15 cellular contexts compared by ENCODE assay signal in genomic region chr7:142012825-142013506, GRCh38. TPM values are rescaled to one million over a fixed set of nuclear protein-coding genes. Genes with fewer than 3 reads are reported as not detected.
A peak's percentile ranks its signal among the peaks of the same experiment; 100 is the strongest.
DNase-seq lines count a peak whose midpoint lies in the region; ATAC-seq and TF ChIP-seq lines count a peak whose summit lies in the region.
"Had no signal": no experiment of that assay in that cellular context is flagged by ENCODE, and none has a peak within 500 bp of the region (broad histone marks: within the 10 kb centered on the region; RNA-seq: fewer than 3 reads in every experiment).

No MANE protein-coding gene starts in this region.

- POLR2A ChIA-PET in activated CD8-positive, alpha-beta T cell treated with anti-CD3 and anti-CD28 coated beads for 36 hours (lab: Charles Lee), result no interaction called here
- POLR2A ChIA-PET in activated CD8-positive, alpha-beta T cell treated with anti-CD3 and anti-CD28 coated beads, Interleukin-2, amount 10 ng/mL, durations not matched to agents 7 days and 5 days (lab: Charles Lee), result no interaction called here

- no peaks in the 10 kb centered on the region for H3K9me3 Mint-ChIP-seq in activated CD8-positive, alpha-beta T cell treated with anti-CD3 and anti-CD28 coated beads for 36 hours
- H3K9me3 Mint-ChIP-seq in activated CD8-positive, alpha-beta T cell treated with anti-CD3 and anti-CD28 coated beads, Interleukin-2, amount 10 ng/mL, durations not matched to agents 7 days and 5 days (ENCODE audit: insufficient read depth), result no peaks in the 10 kb centered on the region
- H3K9me3 Mint-ChIP-seq in stimulated activated naive CD8-positive, alpha-beta T cell treated with anti-CD3 and anti-CD28 coated beads, Interleukin-15, amount 100 ng/mL, for 72 hours, result no peaks in the 10 kb centered on the region
- H3K9me3 Mint-ChIP-seq: central memory CD8-positive, alpha-beta T cell had no signal

- no peak overlapping the region for H3K27ac Mint-ChIP-seq in activated CD8-positive, alpha-beta T cell treated with anti-CD3 and anti-CD28 coated beads for 36 hours
- no peak overlapping the region for H3K27ac Mint-ChIP-seq in activated CD8-positive, alpha-beta T cell treated with anti-CD3 and anti-CD28 coated beads, Interleukin-2, amount 10 ng/mL, durations not matched to agents 7 days and 5 days
- H3K27ac Mint-ChIP-seq in stimulated activated naive CD8-positive, alpha-beta T cell treated with anti-CD3 and anti-CD28 coated beads, Interleukin-15, amount 100 ng/mL, for 72 hours, result peak overlapping the region in 1 of 2 donors; percentile 64

- no peaks in the 10 kb centered on the region for H3K4me1 Mint-ChIP-seq in activated CD8-positive, alpha-beta T cell treated with anti-CD3 and anti-CD28 coated beads for 36 hours (ENCODE audit: low read depth)
- no peaks in the 10 kb centered on the region for H3K4me1 Mint-ChIP-seq in activated CD8-positive, alpha-beta T cell treated with anti-CD3 and anti-CD28 coated beads, Interleukin-2, amount 10 ng/mL, durations not matched to agents 7 days and 5 days (ENCODE audit: low read depth)
- H3K4me1 Mint-ChIP-seq in stimulated activated naive CD8-positive, alpha-beta T cell treated with anti-CD3 and anti-CD28 coated beads, Interleukin-15, amount 100 ng/mL, for 72 hours, result no peaks in the 10 kb centered on the region
- H3K4me1 Mint-ChIP-seq: central memory CD8-positive, alpha-beta T cell had no signal

- H3K4me3 Mint-ChIP-seq in activated CD8-positive, alpha-beta T cell treated with anti-CD3 and anti-CD28 coated beads for 36 hours, result no peak overlapping the region
- no peak overlapping the region for H3K4me3 Mint-ChIP-seq in activated CD8-positive, alpha-beta T cell treated with anti-CD3 and anti-CD28 coated beads, Interleukin-2, amount 10 ng/mL, durations not matched to agents 7 days and 5 days
- no peak overlapping the region for H3K4me3 Mint-ChIP-seq in stimulated activated naive CD8-positive, alpha-beta T cell treated with anti-CD3 and anti-CD28 coated beads, Interleukin-15, amount 100 ng/mL, for 72 hours
- H3K4me3 Mint-ChIP-seq: central memory CD8-positive, alpha-beta T cell had no signal

- H3K36me3 ChIP-seq in RWPE2 (ENCODE audit: low read depth) (no peaks in the 10 kb centered on the region), iPS DF 6.9 (ENCODE audit: control insufficient read depth, insufficient read depth, low read length) (no peaks in the 10 kb centered on the region)
- H3K36me3 ChIP-seq: HAP-1 had no signal

- peak; percentile 1 for DNase-seq in activated CD8-positive, alpha-beta T cell treated with anti-CD3 and anti-CD28 coated beads for 36 hours
- no peak for DNase-seq in activated CD8-positive, alpha-beta T cell treated with anti-CD3 and anti-CD28 coated beads, Interleukin-2, amount 10 ng/mL, durations not matched to agents 7 days and 5 days
- DNase-seq in RWPE2 (ENCODE audit: low spot score) (no peak), iPS DF 6.9 (ENCODE audit: low read depth, low spot score) (peak; percentile 25), NCI-H146 treated with DMSO at 0.1 percent for 48 hours (lab: John Stamatoyannopoulos, UW; ENCODE audit: unreplicated experiment) (no peak)
- DNase-seq in stimulated activated naive CD8-positive, alpha-beta T cell treated with anti-CD3 and anti-CD28 coated beads, Interleukin-15, amount 100 ng/mL, for 72 hours, result no peak
- no peak for DNase-seq in effector CD4-positive, alpha-beta T cell
- DNase-seq: activated T-cell treated with anti-CD3 and anti-CD28 coated beads, Interleukin-2, amount 50 U/mL, for 1 hour; foreskin fibroblast; mesenchymal stem cell; NCI-H1048 had no signal

- CTCF ChIA-PET in activated CD8-positive, alpha-beta T cell treated with anti-CD3 and anti-CD28 coated beads for 36 hours (lab: Charles Lee), result interaction anchor here (2.0 kb wide), 1 partner anchor 37 kb away, joined by 8 read pairs; no protein-coding TSS in a partner anchor
- CTCF ChIA-PET in activated CD8-positive, alpha-beta T cell treated with anti-CD3 and anti-CD28 coated beads, Interleukin-2, amount 10 ng/mL, durations not matched to agents 7 days and 5 days (lab: Charles Lee), result interaction anchor here (1.0 kb wide), 1 partner anchor 37 kb away, joined by 5 read pairs; no protein-coding TSS in a partner anchor

- no CpG with 5 or more reads among the region's 4 CpGs for WGBS in iPS DF 6.9 (ENCODE audit: insufficient coverage, insufficient read length)

- ATAC-seq in activated CD8-positive, alpha-beta T cell treated with anti-CD3 and anti-CD28 coated beads for 36 hours, result no peak
- ATAC-seq in activated CD8-positive, alpha-beta T cell treated with anti-CD3 and anti-CD28 coated beads, Interleukin-2, amount 10 ng/mL, durations not matched to agents 7 days and 5 days, result no peak
- peak; percentile 93 for ATAC-seq in RWPE2 (ENCODE audit: low read depth)
- ATAC-seq in stimulated activated naive CD8-positive, alpha-beta T cell treated with anti-CD3 and anti-CD28 coated beads, Interleukin-15, amount 100 ng/mL, for 72 hours, result peak; percentile 33
- ATAC-seq in HG02981 (IDR thresholded peaks at IDR 0.05; ENCODE audit: unreplicated experiment), result no peak
- ATAC-seq: sciatic nerve had no signal

- no peak for TF ChIP-seq CTCF in activated CD8-positive, alpha-beta T cell treated with anti-CD3 and anti-CD28 coated beads for 36 hours (IDR thresholded peaks at IDR 0.05)
- TF ChIP-seq CTCF in RWPE2 (IDR thresholded peaks at IDR 0.05; ENCODE audit: poor library complexity, severe bottlenecking), result peak; percentile 9

- H3K27ac ChIP-seq in RWPE2 (ENCODE audit: poor library complexity, severe bottlenecking) (no peak overlapping the region), iPS DF 6.9 (ENCODE audit: low read length) (no peak overlapping the region)

- no peak overlapping the region for H3K4me3 ChIP-seq in RWPE2 (ENCODE audit: severe bottlenecking)
- no peak overlapping the region for H3K4me3 ChIP-seq in iPS DF 6.9 (ENCODE audit: low read length)
- H3K4me3 ChIP-seq: HAP-1 had no signal

- no peaks in the 10 kb centered on the region for H3K9me3 ChIP-seq in RWPE2 (ENCODE audit: severe bottlenecking)
- H3K9me3 ChIP-seq in iPS DF 6.9 (ENCODE audit: control insufficient read depth, insufficient read depth, low read length), result no peaks in the 10 kb centered on the region
- H3K9me3 ChIP-seq: HAP-1 had no signal

- H3K4me1 ChIP-seq in RWPE2 (ENCODE audit: insufficient read depth, poor library complexity, severe bottlenecking) (peaks cover 7% of the 10 kb centered on the region), iPS DF 6.9 (ENCODE audit: control insufficient read depth, insufficient read depth, low read length) (no peaks in the 10 kb centered on the region)
- H3K4me1 ChIP-seq: HAP-1 had no signal

- intact Hi-C loops in activated CD8-positive, alpha-beta T cell treated with anti-CD3 and anti-CD28 coated beads for 36 hours (cut with micrococcal nuclease), result no loop called here

- no peaks in the 10 kb centered on the region for H3K36me3 Mint-ChIP-seq in activated CD8-positive, alpha-beta T cell treated with anti-CD3 and anti-CD28 coated beads for 36 hours (ENCODE audit: low read depth)
- no peaks in the 10 kb centered on the region for H3K36me3 Mint-ChIP-seq in activated CD8-positive, alpha-beta T cell treated with anti-CD3 and anti-CD28 coated beads, Interleukin-2, amount 10 ng/mL, durations not matched to agents 7 days and 5 days (ENCODE audit: low read depth)

- no peaks in the 10 kb centered on the region for H3K27me3 Mint-ChIP-seq in activated CD8-positive, alpha-beta T cell treated with anti-CD3 and anti-CD28 coated beads for 36 hours
- H3K27me3 Mint-ChIP-seq in activated CD8-positive, alpha-beta T cell treated with anti-CD3 and anti-CD28 coated beads, Interleukin-2, amount 10 ng/mL, durations not matched to agents 7 days and 5 days (ENCODE audit: low read depth), result peaks cover 6% of the 10 kb centered on the region
- peaks cover 8% of the 10 kb centered on the region for H3K27me3 Mint-ChIP-seq in stimulated activated naive CD8-positive, alpha-beta T cell treated with anti-CD3 and anti-CD28 coated beads, Interleukin-15, amount 100 ng/mL, for 72 hours

- no peaks in the 10 kb centered on the region for H3K27me3 ChIP-seq in RWPE2 (ENCODE audit: insufficient read depth, poor library complexity, severe bottlenecking)
- H3K27me3 ChIP-seq in iPS DF 6.9 (ENCODE audit: control insufficient read depth, insufficient read depth, low read length), result no peaks in the 10 kb centered on the region

RNA-seq across cellular contexts. Expression of gene MGAM, which starts 17.3 kb away (rescaled TPM):
- under 1 TPM in 1 of 2 experiments, not detected in 1; 0.20 TPM for total RNA-seq in activated CD8-positive, alpha-beta T cell treated with anti-CD3 and anti-CD28 coated beads for 36 hours
- total RNA-seq in activated CD8-positive, alpha-beta T cell treated with anti-CD3 and anti-CD28 coated beads, Interleukin-2, amount 10 ng/mL, durations not matched to agents 7 days and 5 days, result not detected

RNA-seq across cellular contexts. Expression of gene TAS2R38, which starts 39.4 kb away (rescaled TPM):
- total RNA-seq in activated CD8-positive, alpha-beta T cell treated with anti-CD3 and anti-CD28 coated beads for 36 hours, result not detected
- not detected for total RNA-seq in activated CD8-positive, alpha-beta T cell treated with anti-CD3 and anti-CD28 coated beads, Interleukin-2, amount 10 ng/mL, durations not matched to agents 7 days and 5 days
- total RNA-seq: sciatic nerve had no signal

Comparison
In these comparisons a context has a peak if more than half of its experiments do, and no peak if none do; other contexts are left out.
1. DNase-seq: peak in activated CD8-positive, alpha-beta T cell treated with anti-CD3 and anti-CD28 coated beads for 36 hours (single experiment) and iPS DF 6.9 (single experiment); none in activated CD8-positive, alpha-beta T cell treated with anti-CD3 and anti-CD28 coated beads, Interleukin-2, amount 10 ng/mL, durations not matched to agents 7 days and 5 days (single experiment), RWPE2 (single experiment), stimulated activated naive CD8-positive, alpha-beta T cell treated with anti-CD3 and anti-CD28 coated beads, Interleukin-15, amount 100 ng/mL, for 72 hours (0 of 2), effector CD4-positive, alpha-beta T cell (single experiment) and NCI-H146 treated with DMSO at 0.1 percent for 48 hours (single experiment).
2. ATAC-seq: peak in RWPE2 (single experiment) and stimulated activated naive CD8-positive, alpha-beta T cell treated with anti-CD3 and anti-CD28 coated beads, Interleukin-15, amount 100 ng/mL, for 72 hours (single experiment); none in activated CD8-positive, alpha-beta T cell treated with anti-CD3 and anti-CD28 coated beads for 36 hours (single experiment), activated CD8-positive, alpha-beta T cell treated with anti-CD3 and anti-CD28 coated beads, Interleukin-2, amount 10 ng/mL, durations not matched to agents 7 days and 5 days (single experiment) and HG02981 (single experiment).